ENCODE assay signal across 9 cellular contexts in genomic region chr19:3547301-3547731, GRCh38. TPM values are rescaled to one million over a fixed set of nuclear protein-coding genes. Genes with fewer than 3 reads are reported as not detected.
DNase-seq lines count a peak whose midpoint lies in the region; ATAC-seq and TF ChIP-seq lines count a peak whose summit lies in the region.
"Had no signal": no experiment of that assay in that cellular context is flagged by ENCODE, and none has a peak within 500 bp of the region (broad histone marks: within the 10 kb centered on the region; RNA-seq: fewer than 3 reads in every experiment).

No MANE protein-coding gene starts in this region.

- no peaks in the 10 kb centered on the region for H3K4me1 Mint-ChIP-seq in progenitor cell of endocrine pancreas (ENCODE audit: low read depth)
- H3K4me1 Mint-ChIP-seq in T-helper 2 cell treated with Interferon-gamma antibody and Interleukin-4, amounts not matched to agents 5 μg/mL and 100 μg/mL, for 36 hours (ENCODE audit: low read depth), result peaks cover 3% of the 10 kb centered on the region

- H3K27me3 Mint-ChIP-seq in progenitor cell of endocrine pancreas, result no peaks in the 10 kb centered on the region
- H3K27me3 Mint-ChIP-seq in T-helper 2 cell treated with Interferon-gamma antibody and Interleukin-4, amounts not matched to agents 5 μg/mL and 100 μg/mL, for 36 hours (ENCODE audit: low read depth), result no peaks in the 10 kb centered on the region
- H3K27me3 Mint-ChIP-seq: activated B cell treated with CpG ODN at 0.5 μM for 24 hours had no signal

- H3K9me3 Mint-ChIP-seq in progenitor cell of endocrine pancreas (ENCODE audit: low read depth), result no peaks in the 10 kb centered on the region
- H3K9me3 Mint-ChIP-seq in T-helper 2 cell treated with Interferon-gamma antibody and Interleukin-4, amounts not matched to agents 5 μg/mL and 100 μg/mL, for 36 hours, result no peaks in the 10 kb centered on the region
- H3K9me3 Mint-ChIP-seq: activated B cell treated with CpG ODN at 0.5 μM for 24 hours had no signal

- no peak for ATAC-seq in HG03095 (IDR thresholded peaks at IDR 0.05; ENCODE audit: unreplicated experiment)
- no peak for ATAC-seq in HG03521 (IDR thresholded peaks at IDR 0.05; ENCODE audit: unreplicated experiment)

- H3K36me3 Mint-ChIP-seq in progenitor cell of endocrine pancreas (ENCODE audit: insufficient read depth), result peaks cover 3% of the 10 kb centered on the region
- peaks cover 13% of the 10 kb centered on the region for H3K36me3 Mint-ChIP-seq in T-helper 2 cell treated with Interferon-gamma antibody and Interleukin-4, amounts not matched to agents 5 μg/mL and 100 μg/mL, for 36 hours (ENCODE audit: low read depth)

- H3K27ac Mint-ChIP-seq in progenitor cell of endocrine pancreas, result no peak overlapping the region
- no peak overlapping the region for H3K27ac Mint-ChIP-seq in T-helper 2 cell treated with Interferon-gamma antibody and Interleukin-4, amounts not matched to agents 5 μg/mL and 100 μg/mL, for 36 hours
- H3K27ac Mint-ChIP-seq: activated B cell treated with CpG ODN at 0.5 μM for 24 hours had no signal

- no peak overlapping the region for H3K4me3 ChIP-seq in cardiac fibroblast (replicated peaks in 1 of 2; ENCODE audit: low read depth in 2 of 2, low read length in 2 of 2)

- DNase-seq in ELR (ENCODE audit: low read depth) (peak; percentile 56), NCI-H69 (lab: John Stamatoyannopoulos, UW) (peak; percentile 38), cardiac fibroblast (ENCODE audit: low read depth in 2 of 2) (no peak), progenitor cell of endocrine pancreas (ENCODE audit: low spot score, unreplicated experiment) (no peak), NCI-H748 (lab: John Stamatoyannopoulos, UW; ENCODE audit: unreplicated experiment) (no peak)
- DNase-seq in T-helper 2 cell treated with Interferon-gamma antibody and Interleukin-4, amounts not matched to agents 5 μg/mL and 100 μg/mL, for 36 hours (ENCODE audit: low spot score), result no peak
- DNase-seq: activated B cell treated with CpG ODN at 0.5 μM for 24 hours had no signal

- TF ChIP-seq CTCF in cardiac fibroblast (IDR thresholded peaks at IDR 0.05; ENCODE audit: low read depth, low read length) (peak; percentile 76), progenitor cell of endocrine pancreas (IDR thresholded peaks at IDR 0.05; ENCODE audit: unreplicated experiment) (peak; percentile 49)

- no peak overlapping the region for H3K4me3 Mint-ChIP-seq in progenitor cell of endocrine pancreas (ENCODE audit: low read depth)
- H3K4me3 Mint-ChIP-seq in T-helper 2 cell treated with Interferon-gamma antibody and Interleukin-4, amounts not matched to agents 5 μg/mL and 100 μg/mL, for 36 hours, result no peak overlapping the region
- H3K4me3 Mint-ChIP-seq: activated B cell treated with CpG ODN at 0.5 μM for 24 hours had no signal

RNA-seq across cellular contexts. Expression of gene TEKTIP1, which starts 8.3 kb away (rescaled TPM):
- total RNA-seq in progenitor cell of endocrine pancreas, result 3.8 and 4.0 TPM in 2 replicates

RNA-seq across cellular contexts. Expression of gene MFSD12, which starts 10.1 kb away (rescaled TPM):
- total RNA-seq in progenitor cell of endocrine pancreas, result 71.5 and 75.1 TPM in 2 replicates

RNA-seq across cellular contexts. Expression of gene HMG20B, which starts 25.4 kb away (rescaled TPM):
- 72.8 and 79.7 TPM in 2 replicates for total RNA-seq in progenitor cell of endocrine pancreas

RNA-seq across cellular contexts. Expression of gene GIPC3, which starts 38.0 kb away (rescaled TPM):
- total RNA-seq in progenitor cell of endocrine pancreas, result not detected in 2 replicates

RNA-seq across cellular contexts. Expression of gene FZR1, which starts 41.2 kb away (rescaled TPM):
- 61.3 and 70.5 TPM in 2 replicates for total RNA-seq in progenitor cell of endocrine pancreas

Comparison
In these comparisons a context has a peak if more than half of its experiments do, and no peak if none do; other contexts are left out.
1. DNase-seq: peak in ELR (single experiment) and NCI-H69 (single experiment); none in cardiac fibroblast (0 of 2), progenitor cell of endocrine pancreas (single experiment), T-helper 2 cell treated with Interferon-gamma antibody and Interleukin-4, amounts not matched to agents 5 μg/mL and 100 μg/mL, for 36 hours (single experiment) and NCI-H748 (single experiment).